Comparison of ENCODE assay signal across 1 cellular context in the genomic region with DNA sequence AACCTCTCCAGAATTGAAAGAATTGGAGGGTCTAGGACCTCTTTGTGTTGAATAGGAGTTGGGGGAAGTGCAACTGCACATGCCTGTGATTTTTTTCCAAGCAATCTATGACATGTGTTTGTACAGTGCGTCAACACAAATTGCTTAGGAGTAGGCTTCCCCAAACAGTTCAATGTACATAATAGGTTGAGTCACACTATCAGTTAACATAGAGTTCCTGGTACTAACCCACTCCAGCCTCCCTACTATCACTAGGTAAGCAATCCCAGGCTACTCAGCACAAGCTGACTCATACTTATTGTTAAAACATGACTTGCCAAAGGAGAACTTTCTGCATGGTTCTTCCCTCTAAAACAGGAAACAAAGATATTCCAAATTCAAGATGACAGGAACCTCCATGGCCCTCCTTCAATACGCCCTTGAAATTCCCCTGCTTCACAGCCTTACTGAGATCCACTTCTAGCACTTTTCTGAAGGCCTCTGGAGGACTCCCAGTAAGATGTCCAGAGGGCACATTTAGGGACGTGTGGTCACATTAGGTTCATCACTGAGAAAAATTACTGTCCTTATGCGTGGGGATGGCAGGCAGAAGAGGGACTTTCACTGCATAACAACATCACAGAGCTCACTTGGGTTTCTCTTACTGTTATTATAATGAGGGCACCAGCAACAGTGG.
TF ChIP-seq lines count a peak whose summit lies in the region.

No MANE protein-coding gene starts in this region.

TF ChIP-seq in K562, 482 proteins besides CTCF, POLR2A, EP300 and RAD21 (continued from another document):
- TF ChIP-seq, protein P1, sequence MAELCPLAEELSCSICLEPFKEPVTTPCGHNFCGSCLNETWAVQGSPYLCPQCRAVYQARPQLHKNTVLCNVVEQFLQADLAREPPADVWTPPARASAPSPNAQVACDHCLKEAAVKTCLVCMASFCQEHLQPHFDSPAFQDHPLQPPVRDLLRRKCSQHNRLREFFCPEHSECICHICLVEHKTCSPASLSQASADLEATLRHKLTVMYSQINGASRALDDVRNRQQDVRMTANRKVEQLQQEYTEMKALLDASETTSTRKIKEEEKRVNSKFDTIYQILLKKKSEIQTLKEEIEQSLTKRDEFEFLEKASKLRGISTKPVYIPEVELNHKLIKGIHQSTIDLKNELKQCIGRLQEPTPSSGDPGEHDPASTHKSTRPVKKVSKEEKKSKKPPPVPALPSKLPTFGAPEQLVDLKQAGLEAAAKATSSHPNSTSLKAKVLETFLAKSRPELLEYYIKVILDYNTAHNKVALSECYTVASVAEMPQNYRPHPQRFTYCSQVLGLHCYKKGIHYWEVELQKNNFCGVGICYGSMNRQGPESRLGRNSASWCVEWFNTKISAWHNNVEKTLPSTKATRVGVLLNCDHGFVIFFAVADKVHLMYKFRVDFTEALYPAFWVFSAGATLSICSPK (IDR thresholded peaks at IDR 0.05; ENCODE audit: borderline replicate concordance): no peak
- no peak for TF ChIP-seq PRMT5 (CRISPR knock-in tag; IDR thresholded peaks at IDR 0.05)
- TF ChIP-seq, protein P2, sequence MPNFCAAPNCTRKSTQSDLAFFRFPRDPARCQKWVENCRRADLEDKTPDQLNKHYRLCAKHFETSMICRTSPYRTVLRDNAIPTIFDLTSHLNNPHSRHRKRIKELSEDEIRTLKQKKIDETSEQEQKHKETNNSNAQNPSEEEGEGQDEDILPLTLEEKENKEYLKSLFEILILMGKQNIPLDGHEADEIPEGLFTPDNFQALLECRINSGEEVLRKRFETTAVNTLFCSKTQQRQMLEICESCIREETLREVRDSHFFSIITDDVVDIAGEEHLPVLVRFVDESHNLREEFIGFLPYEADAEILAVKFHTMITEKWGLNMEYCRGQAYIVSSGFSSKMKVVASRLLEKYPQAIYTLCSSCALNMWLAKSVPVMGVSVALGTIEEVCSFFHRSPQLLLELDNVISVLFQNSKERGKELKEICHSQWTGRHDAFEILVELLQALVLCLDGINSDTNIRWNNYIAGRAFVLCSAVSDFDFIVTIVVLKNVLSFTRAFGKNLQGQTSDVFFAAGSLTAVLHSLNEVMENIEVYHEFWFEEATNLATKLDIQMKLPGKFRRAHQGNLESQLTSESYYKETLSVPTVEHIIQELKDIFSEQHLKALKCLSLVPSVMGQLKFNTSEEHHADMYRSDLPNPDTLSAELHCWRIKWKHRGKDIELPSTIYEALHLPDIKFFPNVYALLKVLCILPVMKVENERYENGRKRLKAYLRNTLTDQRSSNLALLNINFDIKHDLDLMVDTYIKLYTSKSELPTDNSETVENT (CRISPR knock-in tag; IDR thresholded peaks at IDR 0.05): no peak
- TF ChIP-seq BRD9 (IDR thresholded peaks at IDR 0.05; ENCODE audit: low read depth, partially characterized antibody): no peak
- no peak for TF ChIP-seq ZNF766 (CRISPR knock-in tag; conservative IDR thresholded peaks at IDR 0.05)
- no peak for TF ChIP-seq PRPF4 (IDR thresholded peaks at IDR 0.05; ENCODE audit: insufficient read depth, low read depth, low read length, poor library complexity, severe bottlenecking)
- TF ChIP-seq, protein P3, sequence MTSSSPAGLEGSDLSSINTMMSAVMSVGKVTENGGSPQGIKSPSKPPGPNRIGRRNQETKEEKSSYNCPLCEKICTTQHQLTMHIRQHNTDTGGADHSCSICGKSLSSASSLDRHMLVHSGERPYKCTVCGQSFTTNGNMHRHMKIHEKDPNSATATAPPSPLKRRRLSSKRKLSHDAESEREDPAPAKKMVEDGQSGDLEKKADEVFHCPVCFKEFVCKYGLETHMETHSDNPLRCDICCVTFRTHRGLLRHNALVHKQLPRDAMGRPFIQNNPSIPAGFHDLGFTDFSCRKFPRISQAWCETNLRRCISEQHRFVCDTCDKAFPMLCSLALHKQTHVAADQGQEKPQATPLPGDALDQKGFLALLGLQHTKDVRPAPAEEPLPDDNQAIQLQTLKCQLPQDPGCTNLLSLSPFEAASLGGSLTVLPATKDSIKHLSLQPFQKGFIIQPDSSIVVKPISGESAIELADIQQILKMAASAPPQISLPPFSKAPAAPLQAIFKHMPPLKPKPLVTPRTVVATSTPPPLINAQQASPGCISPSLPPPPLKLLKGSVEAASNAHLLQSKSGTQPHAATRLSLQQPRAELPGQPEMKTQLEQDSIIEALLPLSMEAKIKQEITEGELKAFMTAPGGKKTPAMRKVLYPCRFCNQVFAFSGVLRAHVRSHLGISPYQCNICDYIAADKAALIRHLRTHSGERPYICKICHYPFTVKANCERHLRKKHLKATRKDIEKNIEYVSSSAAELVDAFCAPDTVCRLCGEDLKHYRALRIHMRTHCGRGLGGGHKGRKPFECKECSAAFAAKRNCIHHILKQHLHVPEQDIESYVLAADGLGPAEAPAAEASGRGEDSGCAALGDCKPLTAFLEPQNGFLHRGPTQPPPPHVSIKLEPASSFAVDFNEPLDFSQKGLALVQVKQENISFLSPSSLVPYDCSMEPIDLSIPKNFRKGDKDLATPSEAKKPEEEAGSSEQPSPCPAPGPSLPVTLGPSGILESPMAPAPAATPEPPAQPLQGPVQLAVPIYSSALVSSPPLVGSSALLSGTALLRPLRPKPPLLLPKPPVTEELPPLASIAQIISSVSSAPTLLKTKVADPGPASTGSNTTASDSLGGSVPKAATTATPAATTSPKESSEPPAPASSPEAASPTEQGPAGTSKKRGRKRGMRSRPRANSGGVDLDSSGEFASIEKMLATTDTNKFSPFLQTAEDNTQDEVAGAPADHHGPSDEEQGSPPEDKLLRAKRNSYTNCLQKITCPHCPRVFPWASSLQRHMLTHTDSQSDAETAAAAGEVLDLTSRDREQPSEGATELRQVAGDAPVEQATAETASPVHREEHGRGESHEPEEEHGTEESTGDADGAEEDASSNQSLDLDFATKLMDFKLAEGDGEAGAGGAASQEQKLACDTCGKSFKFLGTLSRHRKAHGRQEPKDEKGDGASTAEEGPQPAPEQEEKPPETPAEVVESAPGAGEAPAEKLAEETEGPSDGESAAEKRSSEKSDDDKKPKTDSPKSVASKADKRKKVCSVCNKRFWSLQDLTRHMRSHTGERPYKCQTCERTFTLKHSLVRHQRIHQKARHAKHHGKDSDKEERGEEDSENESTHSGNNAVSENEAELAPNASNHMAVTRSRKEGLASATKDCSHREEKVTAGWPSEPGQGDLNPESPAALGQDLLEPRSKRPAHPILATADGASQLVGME (CRISPR knock-in tag; IDR thresholded peaks at IDR 0.05): no peak
- TF ChIP-seq, protein P4, sequence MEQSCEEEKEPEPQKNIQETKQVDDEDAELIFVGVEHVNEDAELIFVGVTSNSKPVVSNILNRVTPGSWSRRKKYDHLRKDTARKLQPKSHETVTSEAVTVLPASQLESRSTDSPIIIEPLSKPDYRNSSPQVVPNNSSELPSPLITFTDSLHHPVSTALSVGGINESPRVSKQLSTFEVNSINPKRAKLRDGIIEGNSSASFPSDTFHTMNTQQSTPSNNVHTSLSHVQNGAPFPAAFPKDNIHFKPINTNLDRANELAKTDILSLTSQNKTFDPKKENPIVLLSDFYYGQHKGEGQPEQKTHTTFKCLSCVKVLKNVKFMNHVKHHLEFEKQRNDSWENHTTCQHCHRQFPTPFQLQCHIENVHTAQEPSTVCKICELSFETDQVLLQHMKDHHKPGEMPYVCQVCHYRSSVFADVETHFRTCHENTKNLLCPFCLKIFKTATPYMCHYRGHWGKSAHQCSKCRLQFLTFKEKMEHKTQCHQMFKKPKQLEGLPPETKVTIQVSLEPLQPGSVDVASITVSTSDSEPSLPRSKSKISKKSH (CRISPR knock-in tag; IDR thresholded peaks at IDR 0.05): no peak
- TF ChIP-seq WHSC1 (IDR thresholded peaks at IDR 0.05; ENCODE audit: low read length): no peak
- TF ChIP-seq SIN3A (IDR thresholded peaks at IDR 0.05; ENCODE audit: borderline replicate concordance in 2 of 2, control insufficient read depth in 1 of 2, low read depth in 2 of 2, low read length in 2 of 2): no peak
- no peak for TF ChIP-seq ZFP1 (CRISPR knock-in tag; IDR thresholded peaks at IDR 0.05)
- no peak for TF ChIP-seq PYGO2 (tag; IDR thresholded peaks at IDR 0.05)
- TF ChIP-seq HDAC1 (IDR thresholded peaks at IDR 0.05): 0 out of 4 replicates have a peak, but pooled peaks of 1 of the 2 experiments have one; percentile 22
- no peak for TF ChIP-seq XRCC4 (IDR thresholded peaks at IDR 0.05; ENCODE audit: extremely low read depth, insufficient read depth, insufficient read length)
- peak; percentile 82 for TF ChIP-seq C11orf30 (IDR thresholded peaks at IDR 0.05; ENCODE audit: low read depth)
- TF ChIP-seq, protein P5, sequence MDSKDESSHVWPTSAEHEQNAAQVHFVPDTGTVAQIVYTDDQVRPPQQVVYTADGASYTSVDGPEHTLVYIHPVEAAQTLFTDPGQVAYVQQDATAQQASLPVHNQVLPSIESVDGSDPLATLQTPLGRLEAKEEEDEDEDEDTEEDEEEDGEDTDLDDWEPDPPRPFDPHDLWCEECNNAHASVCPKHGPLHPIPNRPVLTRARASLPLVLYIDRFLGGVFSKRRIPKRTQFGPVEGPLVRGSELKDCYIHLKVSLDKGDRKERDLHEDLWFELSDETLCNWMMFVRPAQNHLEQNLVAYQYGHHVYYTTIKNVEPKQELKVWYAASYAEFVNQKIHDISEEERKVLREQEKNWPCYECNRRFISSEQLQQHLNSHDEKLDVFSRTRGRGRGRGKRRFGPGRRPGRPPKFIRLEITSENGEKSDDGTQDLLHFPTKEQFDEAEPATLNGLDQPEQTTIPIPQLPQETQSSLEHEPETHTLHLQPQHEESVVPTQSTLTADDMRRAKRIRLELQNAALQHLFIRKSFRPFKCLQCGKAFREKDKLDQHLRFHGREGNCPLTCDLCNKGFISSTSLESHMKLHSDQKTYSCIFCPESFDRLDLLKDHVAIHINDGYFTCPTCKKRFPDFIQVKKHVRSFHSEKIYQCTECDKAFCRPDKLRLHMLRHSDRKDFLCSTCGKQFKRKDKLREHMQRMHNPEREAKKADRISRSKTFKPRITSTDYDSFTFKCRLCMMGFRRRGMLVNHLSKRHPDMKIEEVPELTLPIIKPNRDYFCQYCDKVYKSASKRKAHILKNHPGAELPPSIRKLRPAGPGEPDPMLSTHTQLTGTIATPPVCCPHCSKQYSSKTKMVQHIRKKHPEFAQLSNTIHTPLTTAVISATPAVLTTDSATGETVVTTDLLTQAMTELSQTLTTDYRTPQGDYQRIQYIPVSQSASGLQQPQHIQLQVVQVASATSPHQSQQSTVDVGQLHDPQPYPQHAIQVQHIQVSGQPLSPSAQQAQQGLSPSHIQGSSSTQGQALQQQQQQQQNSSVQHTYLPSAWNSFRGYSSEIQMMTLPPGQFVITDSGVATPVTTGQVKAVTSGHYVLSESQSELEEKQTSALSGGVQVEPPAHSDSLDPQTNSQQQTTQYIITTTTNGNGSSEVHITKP (IDR thresholded peaks at IDR 0.05; ENCODE audit: partially characterized antibody): peak; percentile 18
- TF ChIP-seq, protein P6, sequence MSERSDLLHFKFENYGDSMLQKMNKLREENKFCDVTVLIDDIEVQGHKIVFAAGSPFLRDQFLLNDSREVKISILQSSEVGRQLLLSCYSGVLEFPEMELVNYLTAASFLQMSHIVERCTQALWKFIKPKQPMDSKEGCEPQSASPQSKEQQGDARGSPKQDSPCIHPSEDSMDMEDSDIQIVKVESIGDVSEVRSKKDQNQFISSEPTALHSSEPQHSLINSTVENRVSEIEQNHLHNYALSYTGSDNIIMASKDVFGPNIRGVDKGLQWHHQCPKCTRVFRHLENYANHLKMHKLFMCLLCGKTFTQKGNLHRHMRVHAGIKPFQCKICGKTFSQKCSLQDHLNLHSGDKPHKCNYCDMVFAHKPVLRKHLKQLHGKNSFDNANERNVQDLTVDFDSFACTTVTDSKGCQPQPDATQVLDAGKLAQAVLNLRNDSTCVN (CRISPR knock-in tag; IDR thresholded peaks at IDR 0.05): no peak
- peak; percentile 77 for TF ChIP-seq SOX6 (IDR thresholded peaks at IDR 0.05)
- TF ChIP-seq, protein P7, sequence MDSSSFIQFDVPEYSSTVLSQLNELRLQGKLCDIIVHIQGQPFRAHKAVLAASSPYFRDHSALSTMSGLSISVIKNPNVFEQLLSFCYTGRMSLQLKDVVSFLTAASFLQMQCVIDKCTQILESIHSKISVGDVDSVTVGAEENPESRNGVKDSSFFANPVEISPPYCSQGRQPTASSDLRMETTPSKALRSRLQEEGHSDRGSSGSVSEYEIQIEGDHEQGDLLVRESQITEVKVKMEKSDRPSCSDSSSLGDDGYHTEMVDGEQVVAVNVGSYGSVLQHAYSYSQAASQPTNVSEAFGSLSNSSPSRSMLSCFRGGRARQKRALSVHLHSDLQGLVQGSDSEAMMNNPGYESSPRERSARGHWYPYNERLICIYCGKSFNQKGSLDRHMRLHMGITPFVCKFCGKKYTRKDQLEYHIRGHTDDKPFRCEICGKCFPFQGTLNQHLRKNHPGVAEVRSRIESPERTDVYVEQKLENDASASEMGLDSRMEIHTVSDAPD (CRISPR knock-in tag; IDR thresholded peaks at IDR 0.05): no peak
- TF ChIP-seq, protein P8, sequence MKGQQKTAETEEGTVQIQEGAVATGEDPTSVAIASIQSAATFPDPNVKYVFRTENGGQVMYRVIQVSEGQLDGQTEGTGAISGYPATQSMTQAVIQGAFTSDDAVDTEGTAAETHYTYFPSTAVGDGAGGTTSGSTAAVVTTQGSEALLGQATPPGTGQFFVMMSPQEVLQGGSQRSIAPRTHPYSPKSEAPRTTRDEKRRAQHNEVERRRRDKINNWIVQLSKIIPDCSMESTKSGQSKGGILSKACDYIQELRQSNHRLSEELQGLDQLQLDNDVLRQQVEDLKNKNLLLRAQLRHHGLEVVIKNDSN (CRISPR knock-in tag; IDR thresholded peaks at IDR 0.05): no peak
- peak; percentile 20; the same call in 1 of the 2 replicates for TF ChIP-seq SMARCC2 (IDR thresholded peaks at IDR 0.05; ENCODE audit: low read depth)
